1 cellular context compared by ENCODE assay signal in the genomic region with DNA sequence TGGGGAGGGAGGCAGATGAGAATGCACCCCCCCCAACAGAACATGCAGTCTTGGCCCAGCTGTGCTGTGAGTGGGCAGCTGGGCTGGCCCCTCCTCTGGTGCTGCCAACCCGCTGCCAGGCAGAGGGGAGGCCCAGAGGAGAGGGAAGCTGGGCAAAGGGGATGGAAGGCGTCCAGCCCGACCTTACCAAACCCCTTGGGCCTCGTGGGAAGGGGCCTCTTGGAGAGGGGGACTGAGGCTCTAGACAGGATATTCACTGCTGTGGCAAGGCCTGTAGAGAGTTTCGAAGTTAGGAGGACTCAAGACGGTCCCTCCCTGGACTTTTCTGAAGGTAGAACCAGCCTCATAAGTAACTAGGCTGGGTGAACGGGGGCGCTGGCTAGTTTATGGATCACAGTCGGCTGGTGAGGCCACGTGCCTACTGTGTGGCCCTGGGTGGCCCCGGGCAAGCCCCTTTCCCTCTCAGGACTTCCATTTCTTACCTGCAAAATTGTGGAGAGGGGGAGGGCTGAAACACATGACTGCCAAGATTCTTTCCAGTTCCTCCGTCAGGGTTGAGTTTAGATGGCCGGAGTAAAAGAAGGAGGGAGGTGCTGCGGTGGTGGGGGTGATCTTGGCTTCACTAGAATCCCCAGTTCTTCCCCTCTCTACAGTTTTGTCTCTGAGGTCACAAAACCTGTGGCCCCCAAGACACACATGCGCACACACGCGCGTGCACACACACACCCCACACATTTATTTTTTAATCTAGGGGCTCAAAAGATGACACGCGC.
TF ChIP-seq lines count a peak whose summit lies in the region.

No MANE protein-coding gene starts in this region.

TF ChIP-seq in HepG2, 621 proteins besides CTCF, POLR2A, EP300 and RAD21 (continued from another document and continues in another):
- TF ChIP-seq RBM22 (optimal IDR thresholded peaks at IDR 0.05; ENCODE audit: low read length) (no peak), ZNF75D (CRISPR knock-in tag; IDR thresholded peaks at IDR 0.05; ENCODE audit: borderline replicate concordance) (no peak), XBP1 (CRISPR knock-in tag; IDR thresholded peaks at IDR 0.05) (no peak), SMARCC2 (IDR thresholded peaks at IDR 0.05) (no peak), ZNF546 (CRISPR knock-in tag; conservative IDR thresholded peaks at IDR 0.05) (no peak), NR2F6 (IDR thresholded peaks at IDR 0.05) (no peak), NR2F6 (CRISPR knock-in tag; IDR thresholded peaks at IDR 0.05) (no peak), JUND (CRISPR knock-in tag; IDR thresholded peaks at IDR 0.05) (no peak), ZNF326 (CRISPR knock-in tag; IDR thresholded peaks at IDR 0.05; ENCODE audit: borderline replicate concordance) (no peak), ZNF737 (CRISPR knock-in tag; IDR thresholded peaks at IDR 0.05; ENCODE audit: borderline replicate concordance) (no peak), ZNF234 (CRISPR knock-in tag; conservative IDR thresholded peaks at IDR 0.05) (no peak), SP5 (CRISPR knock-in tag; IDR thresholded peaks at IDR 0.05; ENCODE audit: borderline replicate concordance, low read depth) (no peak), SMAD3 (CRISPR knock-in tag; IDR thresholded peaks at IDR 0.05) (no peak), HNRNPL (IDR thresholded peaks at IDR 0.05; ENCODE audit: low read depth, low read length) (0 out of 2 replicates have a peak, but pooled peaks have one; percentile 45), SMYD3 (CRISPR knock-in tag; IDR thresholded peaks at IDR 0.05) (no peak), HOXA3 (CRISPR knock-in tag; IDR thresholded peaks at IDR 0.05) (no peak), ZNF619 (CRISPR knock-in tag; IDR thresholded peaks at IDR 0.05) (0 out of 2 replicates have a peak, but pooled peaks have one; percentile 14), ZNF251 (CRISPR knock-in tag; IDR thresholded peaks at IDR 0.05) (no peak), ZNF446 (CRISPR knock-in tag; IDR thresholded peaks at IDR 0.05) (no peak), SMAD9 (CRISPR knock-in tag; IDR thresholded peaks at IDR 0.05) (no peak), TOE1 (CRISPR knock-in tag; IDR thresholded peaks at IDR 0.05) (no peak), CBX2 (IDR thresholded peaks at IDR 0.05; ENCODE audit: low read depth, low read length) (no peak), CBX2 (CRISPR knock-in tag; IDR thresholded peaks at IDR 0.05; ENCODE audit: low read depth) (no peak), ZNF7 (CRISPR knock-in tag; IDR thresholded peaks at IDR 0.05) (no peak), SSRP1 (CRISPR knock-in tag; IDR thresholded peaks at IDR 0.05) (no peak), TAF15 (IDR thresholded peaks at IDR 0.05; ENCODE audit: low read depth, low read length, poor library complexity, severe bottlenecking) (no peak), LCORL (IDR thresholded peaks at IDR 0.05) (no peak), LCORL (CRISPR knock-in tag; IDR thresholded peaks at IDR 0.05) (0 out of 2 replicates have a peak, but pooled peaks have one; percentile 16), ZNF839 (CRISPR knock-in tag; IDR thresholded peaks at IDR 0.05; ENCODE audit: borderline replicate concordance) (no peak), FOXO1 (CRISPR knock-in tag; IDR thresholded peaks at IDR 0.05) (no peak), RARG (CRISPR knock-in tag; IDR thresholded peaks at IDR 0.05; ENCODE audit: low read depth) (no peak), ZFP90 (CRISPR knock-in tag; IDR thresholded peaks at IDR 0.05; ENCODE audit: borderline replicate concordance) (no peak; the same call in 1 of the 2 replicates), SMC3 (IDR thresholded peaks at IDR 0.05; ENCODE audit: low read length) (no peak), SIN3B (IDR thresholded peaks at IDR 0.05; ENCODE audit: low read length) (no peak), KAT8 (CRISPR knock-in tag; IDR thresholded peaks at IDR 0.05) (no peak), ZNF790 (CRISPR knock-in tag; IDR thresholded peaks at IDR 0.05; ENCODE audit: borderline replicate concordance) (no peak), MYC (CRISPR knock-in tag; IDR thresholded peaks at IDR 0.05; ENCODE audit: borderline replicate concordance) (peak; percentile 47; the same call in 1 of the 2 replicates), ZNF160 (CRISPR knock-in tag; IDR thresholded peaks at IDR 0.05) (no peak), KMT2B (CRISPR knock-in tag; IDR thresholded peaks at IDR 0.05) (no peak), RXRB (CRISPR knock-in tag; IDR thresholded peaks at IDR 0.05; ENCODE audit: borderline replicate concordance) (no peak)
- TF ChIP-seq, protein P1, sequence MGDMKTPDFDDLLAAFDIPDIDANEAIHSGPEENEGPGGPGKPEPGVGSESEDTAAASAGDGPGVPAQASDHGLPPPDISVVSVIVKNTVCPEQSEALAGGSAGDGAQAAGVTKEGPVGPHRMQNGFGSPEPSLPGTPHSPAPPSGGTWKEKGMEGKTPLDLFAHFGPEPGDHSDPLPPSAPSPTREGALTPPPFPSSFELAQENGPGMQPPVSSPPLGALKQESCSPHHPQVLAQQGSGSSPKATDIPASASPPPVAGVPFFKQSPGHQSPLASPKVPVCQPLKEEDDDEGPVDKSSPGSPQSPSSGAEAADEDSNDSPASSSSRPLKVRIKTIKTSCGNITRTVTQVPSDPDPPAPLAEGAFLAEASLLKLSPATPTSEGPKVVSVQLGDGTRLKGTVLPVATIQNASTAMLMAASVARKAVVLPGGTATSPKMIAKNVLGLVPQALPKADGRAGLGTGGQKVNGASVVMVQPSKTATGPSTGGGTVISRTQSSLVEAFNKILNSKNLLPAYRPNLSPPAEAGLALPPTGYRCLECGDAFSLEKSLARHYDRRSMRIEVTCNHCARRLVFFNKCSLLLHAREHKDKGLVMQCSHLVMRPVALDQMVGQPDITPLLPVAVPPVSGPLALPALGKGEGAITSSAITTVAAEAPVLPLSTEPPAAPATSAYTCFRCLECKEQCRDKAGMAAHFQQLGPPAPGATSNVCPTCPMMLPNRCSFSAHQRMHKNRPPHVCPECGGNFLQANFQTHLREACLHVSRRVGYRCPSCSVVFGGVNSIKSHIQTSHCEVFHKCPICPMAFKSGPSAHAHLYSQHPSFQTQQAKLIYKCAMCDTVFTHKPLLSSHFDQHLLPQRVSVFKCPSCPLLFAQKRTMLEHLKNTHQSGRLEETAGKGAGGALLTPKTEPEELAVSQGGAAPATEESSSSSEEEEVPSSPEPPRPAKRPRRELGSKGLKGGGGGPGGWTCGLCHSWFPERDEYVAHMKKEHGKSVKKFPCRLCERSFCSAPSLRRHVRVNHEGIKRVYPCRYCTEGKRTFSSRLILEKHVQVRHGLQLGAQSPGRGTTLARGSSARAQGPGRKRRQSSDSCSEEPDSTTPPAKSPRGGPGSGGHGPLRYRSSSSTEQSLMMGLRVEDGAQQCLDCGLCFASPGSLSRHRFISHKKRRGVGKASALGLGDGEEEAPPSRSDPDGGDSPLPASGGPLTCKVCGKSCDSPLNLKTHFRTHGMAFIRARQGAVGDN (CRISPR knock-in tag; IDR thresholded peaks at IDR 0.05), result peak; percentile 49; the same call in 1 of the 2 replicates
- TF ChIP-seq, protein P2, sequence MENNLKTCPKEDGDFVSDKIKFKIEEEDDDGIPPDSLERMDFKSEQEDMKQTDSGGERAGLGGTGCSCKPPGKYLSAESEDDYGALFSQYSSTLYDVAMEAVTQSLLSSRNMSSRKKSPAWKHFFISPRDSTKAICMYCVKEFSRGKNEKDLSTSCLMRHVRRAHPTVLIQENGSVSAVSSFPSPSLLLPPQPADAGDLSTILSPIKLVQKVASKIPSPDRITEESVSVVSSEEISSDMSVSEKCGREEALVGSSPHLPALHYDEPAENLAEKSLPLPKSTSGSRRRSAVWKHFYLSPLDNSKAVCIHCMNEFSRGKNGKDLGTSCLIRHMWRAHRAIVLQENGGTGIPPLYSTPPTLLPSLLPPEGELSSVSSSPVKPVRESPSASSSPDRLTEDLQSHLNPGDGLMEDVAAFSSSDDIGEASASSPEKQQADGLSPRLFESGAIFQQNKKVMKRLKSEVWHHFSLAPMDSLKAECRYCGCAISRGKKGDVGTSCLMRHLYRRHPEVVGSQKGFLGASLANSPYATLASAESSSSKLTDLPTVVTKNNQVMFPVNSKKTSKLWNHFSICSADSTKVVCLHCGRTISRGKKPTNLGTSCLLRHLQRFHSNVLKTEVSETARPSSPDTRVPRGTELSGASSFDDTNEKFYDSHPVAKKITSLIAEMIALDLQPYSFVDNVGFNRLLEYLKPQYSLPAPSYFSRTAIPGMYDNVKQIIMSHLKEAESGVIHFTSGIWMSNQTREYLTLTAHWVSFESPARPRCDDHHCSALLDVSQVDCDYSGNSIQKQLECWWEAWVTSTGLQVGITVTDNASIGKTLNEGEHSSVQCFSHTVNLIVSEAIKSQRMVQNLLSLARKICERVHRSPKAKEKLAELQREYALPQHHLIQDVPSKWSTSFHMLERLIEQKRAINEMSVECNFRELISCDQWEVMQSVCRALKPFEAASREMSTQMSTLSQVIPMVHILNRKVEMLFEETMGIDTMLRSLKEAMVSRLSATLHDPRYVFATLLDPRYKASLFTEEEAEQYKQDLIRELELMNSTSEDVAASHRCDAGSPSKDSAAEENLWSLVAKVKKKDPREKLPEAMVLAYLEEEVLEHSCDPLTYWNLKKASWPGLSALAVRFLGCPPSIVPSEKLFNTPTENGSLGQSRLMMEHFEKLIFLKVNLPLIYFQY (CRISPR knock-in tag; IDR thresholded peaks at IDR 0.05; ENCODE audit: borderline replicate concordance), result no peak
- TF ChIP-seq, protein P3, sequence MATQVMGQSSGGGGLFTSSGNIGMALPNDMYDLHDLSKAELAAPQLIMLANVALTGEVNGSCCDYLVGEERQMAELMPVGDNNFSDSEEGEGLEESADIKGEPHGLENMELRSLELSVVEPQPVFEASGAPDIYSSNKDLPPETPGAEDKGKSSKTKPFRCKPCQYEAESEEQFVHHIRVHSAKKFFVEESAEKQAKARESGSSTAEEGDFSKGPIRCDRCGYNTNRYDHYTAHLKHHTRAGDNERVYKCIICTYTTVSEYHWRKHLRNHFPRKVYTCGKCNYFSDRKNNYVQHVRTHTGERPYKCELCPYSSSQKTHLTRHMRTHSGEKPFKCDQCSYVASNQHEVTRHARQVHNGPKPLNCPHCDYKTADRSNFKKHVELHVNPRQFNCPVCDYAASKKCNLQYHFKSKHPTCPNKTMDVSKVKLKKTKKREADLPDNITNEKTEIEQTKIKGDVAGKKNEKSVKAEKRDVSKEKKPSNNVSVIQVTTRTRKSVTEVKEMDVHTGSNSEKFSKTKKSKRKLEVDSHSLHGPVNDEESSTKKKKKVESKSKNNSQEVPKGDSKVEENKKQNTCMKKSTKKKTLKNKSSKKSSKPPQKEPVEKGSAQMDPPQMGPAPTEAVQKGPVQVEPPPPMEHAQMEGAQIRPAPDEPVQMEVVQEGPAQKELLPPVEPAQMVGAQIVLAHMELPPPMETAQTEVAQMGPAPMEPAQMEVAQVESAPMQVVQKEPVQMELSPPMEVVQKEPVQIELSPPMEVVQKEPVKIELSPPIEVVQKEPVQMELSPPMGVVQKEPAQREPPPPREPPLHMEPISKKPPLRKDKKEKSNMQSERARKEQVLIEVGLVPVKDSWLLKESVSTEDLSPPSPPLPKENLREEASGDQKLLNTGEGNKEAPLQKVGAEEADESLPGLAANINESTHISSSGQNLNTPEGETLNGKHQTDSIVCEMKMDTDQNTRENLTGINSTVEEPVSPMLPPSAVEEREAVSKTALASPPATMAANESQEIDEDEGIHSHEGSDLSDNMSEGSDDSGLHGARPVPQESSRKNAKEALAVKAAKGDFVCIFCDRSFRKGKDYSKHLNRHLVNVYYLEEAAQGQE (IDR thresholded peaks at IDR 0.05; ENCODE audit: borderline replicate concordance in 1 of 2, low read depth in 1 of 2, low read length in 2 of 2), result no peak
- TF ChIP-seq, protein P4, sequence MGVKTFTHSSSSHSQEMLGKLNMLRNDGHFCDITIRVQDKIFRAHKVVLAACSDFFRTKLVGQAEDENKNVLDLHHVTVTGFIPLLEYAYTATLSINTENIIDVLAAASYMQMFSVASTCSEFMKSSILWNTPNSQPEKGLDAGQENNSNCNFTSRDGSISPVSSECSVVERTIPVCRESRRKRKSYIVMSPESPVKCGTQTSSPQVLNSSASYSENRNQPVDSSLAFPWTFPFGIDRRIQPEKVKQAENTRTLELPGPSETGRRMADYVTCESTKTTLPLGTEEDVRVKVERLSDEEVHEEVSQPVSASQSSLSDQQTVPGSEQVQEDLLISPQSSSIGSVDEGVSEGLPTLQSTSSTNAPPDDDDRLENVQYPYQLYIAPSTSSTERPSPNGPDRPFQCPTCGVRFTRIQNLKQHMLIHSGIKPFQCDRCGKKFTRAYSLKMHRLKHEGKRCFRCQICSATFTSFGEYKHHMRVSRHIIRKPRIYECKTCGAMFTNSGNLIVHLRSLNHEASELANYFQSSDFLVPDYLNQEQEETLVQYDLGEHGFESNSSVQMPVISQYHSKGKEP (CRISPR knock-in tag; IDR thresholded peaks at IDR 0.05), result no peak
- TF ChIP-seq, protein P5, sequence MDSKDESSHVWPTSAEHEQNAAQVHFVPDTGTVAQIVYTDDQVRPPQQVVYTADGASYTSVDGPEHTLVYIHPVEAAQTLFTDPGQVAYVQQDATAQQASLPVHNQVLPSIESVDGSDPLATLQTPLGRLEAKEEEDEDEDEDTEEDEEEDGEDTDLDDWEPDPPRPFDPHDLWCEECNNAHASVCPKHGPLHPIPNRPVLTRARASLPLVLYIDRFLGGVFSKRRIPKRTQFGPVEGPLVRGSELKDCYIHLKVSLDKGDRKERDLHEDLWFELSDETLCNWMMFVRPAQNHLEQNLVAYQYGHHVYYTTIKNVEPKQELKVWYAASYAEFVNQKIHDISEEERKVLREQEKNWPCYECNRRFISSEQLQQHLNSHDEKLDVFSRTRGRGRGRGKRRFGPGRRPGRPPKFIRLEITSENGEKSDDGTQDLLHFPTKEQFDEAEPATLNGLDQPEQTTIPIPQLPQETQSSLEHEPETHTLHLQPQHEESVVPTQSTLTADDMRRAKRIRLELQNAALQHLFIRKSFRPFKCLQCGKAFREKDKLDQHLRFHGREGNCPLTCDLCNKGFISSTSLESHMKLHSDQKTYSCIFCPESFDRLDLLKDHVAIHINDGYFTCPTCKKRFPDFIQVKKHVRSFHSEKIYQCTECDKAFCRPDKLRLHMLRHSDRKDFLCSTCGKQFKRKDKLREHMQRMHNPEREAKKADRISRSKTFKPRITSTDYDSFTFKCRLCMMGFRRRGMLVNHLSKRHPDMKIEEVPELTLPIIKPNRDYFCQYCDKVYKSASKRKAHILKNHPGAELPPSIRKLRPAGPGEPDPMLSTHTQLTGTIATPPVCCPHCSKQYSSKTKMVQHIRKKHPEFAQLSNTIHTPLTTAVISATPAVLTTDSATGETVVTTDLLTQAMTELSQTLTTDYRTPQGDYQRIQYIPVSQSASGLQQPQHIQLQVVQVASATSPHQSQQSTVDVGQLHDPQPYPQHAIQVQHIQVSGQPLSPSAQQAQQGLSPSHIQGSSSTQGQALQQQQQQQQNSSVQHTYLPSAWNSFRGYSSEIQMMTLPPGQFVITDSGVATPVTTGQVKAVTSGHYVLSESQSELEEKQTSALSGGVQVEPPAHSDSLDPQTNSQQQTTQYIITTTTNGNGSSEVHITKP (CRISPR knock-in tag; IDR thresholded peaks at IDR 0.05; ENCODE audit: low read depth), result peak; percentile 92
